Comparison of ENCODE assay signal across 1 cellular context in the genomic region with DNA sequence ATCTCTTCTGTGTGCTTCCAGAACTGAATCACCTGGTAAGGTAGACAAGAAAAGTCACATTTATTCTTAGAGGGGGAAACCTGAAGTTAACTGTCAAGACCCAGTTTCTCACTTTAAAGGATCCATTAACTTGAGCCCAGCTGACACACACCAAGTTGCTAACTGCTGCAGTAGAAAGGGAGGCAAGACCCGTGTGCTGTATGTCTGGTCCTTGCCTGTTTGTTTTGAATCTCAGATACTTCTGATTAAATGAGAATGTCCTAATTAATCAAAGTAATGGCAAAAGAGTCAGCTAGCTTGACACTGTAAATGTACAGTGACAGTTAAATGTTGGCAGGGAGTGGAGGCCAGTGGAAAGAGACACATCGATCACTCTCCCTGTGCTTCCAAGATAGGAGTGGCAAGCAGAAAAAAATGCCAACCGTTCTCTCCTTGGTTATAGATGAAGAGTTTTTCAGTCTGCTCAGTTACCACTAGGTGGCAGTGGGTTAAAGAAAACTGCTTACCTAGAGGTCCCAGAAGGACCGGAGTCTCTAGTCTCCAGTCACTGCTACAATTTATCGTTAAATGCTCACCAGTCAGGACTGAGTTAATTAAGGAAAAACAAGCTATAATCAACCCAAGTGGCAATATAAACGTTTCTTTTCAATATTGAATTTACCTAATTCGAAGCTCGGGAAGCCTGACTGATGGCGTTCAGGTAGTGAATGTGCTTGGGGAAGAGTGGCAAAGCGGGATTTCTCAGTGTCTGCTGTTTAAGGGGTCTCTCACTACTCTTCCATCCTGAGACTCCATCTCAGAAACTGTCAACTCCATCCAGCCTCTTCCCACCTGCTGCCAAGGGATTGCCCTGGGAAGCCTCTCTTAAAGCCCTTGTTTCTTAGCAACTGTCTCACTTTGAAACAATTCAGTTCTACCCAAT.
TF ChIP-seq lines count a peak whose summit lies in the region.

No MANE protein-coding gene starts in this region.

TF ChIP-seq in WTC11, 78 proteins besides CTCF, POLR2A, EP300 and RAD21 (continued from another document):
- TF ChIP-seq, protein P1, sequence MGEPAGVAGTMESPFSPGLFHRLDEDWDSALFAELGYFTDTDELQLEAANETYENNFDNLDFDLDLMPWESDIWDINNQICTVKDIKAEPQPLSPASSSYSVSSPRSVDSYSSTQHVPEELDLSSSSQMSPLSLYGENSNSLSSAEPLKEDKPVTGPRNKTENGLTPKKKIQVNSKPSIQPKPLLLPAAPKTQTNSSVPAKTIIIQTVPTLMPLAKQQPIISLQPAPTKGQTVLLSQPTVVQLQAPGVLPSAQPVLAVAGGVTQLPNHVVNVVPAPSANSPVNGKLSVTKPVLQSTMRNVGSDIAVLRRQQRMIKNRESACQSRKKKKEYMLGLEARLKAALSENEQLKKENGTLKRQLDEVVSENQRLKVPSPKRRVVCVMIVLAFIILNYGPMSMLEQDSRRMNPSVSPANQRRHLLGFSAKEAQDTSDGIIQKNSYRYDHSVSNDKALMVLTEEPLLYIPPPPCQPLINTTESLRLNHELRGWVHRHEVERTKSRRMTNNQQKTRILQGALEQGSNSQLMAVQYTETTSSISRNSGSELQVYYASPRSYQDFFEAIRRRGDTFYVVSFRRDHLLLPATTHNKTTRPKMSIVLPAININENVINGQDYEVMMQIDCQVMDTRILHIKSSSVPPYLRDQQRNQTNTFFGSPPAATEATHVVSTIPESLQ (CRISPR knock-in tag; IDR thresholded peaks at IDR 0.05) = no peak
